Comparison of ENCODE assay signal across 32 cellular contexts in the genomic region with DNA sequence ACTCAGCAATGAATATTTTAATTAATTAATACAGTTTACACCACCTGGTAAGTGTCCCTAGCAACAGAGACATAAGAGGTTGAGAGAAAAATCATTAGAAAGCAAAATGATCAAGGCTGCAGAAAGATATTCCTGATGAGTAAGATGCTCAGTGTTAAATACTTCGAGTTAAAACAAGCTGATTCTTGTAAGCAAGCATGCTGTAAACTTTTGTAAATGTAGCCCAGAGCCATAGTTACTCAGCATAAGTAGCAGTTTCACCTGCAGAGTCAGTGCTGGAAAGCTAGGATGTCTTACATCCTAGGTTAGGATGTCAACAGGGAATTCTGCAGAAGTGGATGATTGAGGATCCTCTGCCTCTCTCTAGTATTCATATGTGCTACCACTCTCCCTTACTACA. TPM values are rescaled to one million over a fixed set of nuclear protein-coding genes. Genes with fewer than 3 reads are reported as not detected.
"Had no signal": no experiment of that assay in that cellular context is flagged by ENCODE, and none has a peak within 500 bp of the region (broad histone marks: within the 10 kb centered on the region; RNA-seq: fewer than 3 reads in every experiment).

No MANE protein-coding gene starts in this region.

- H3K27ac ChIP-seq: coronary artery, esophagus muscularis mucosa, prostate gland, right atrium auricular region, suprapubic skin, transverse colon, upper lobe of right lung, uterus had no signal

- ATAC-seq: left lobe of liver; mucosa of descending colon; natural killer cell treated with Interleukin-12 subunit alpha and Interleukin-12 subunit beta and Interleukin-15 and Interleukin-18, amount 100 ng/mL, for 72 hours; sciatic nerve; stimulated activated naive CD8-positive, alpha-beta T cell treated with anti-CD3 and anti-CD28 coated beads, Interleukin-15, amount 100 ng/mL, for 72 hours; upper lobe of right lung had no signal

- H3K4me3 ChIP-seq: coronary artery, esophagus muscularis mucosa, lung, mucosa of descending colon, prostate gland, right atrium auricular region, smooth muscle cell, suprapubic skin, transverse colon, upper lobe of right lung, uterus had no signal

- H3K4me1 ChIP-seq: esophagus muscularis mucosa, prostate gland, right atrium auricular region, suprapubic skin, transverse colon, upper lobe of right lung, uterus had no signal

- H3K27me3 ChIP-seq: esophagus muscularis mucosa, right atrium auricular region, transverse colon, upper lobe of right lung, uterus had no signal

- FAIRE-seq: endometrium, kidney had no signal

- DNase-seq: dermis blood vessel endothelial cell; effector memory CD4-positive, alpha-beta T cell; foreskin melanocyte; hypothalamus; immature natural killer cell; kidney; mesenchymal stem cell; mucosa of descending colon; naive B cell; stimulated activated CD4-positive, alpha-beta T cell treated with anti-CD3 and anti-CD28 coated beads, Interleukin-12 subunit alpha, Interleukin-12 subunit beta, amount 100 ng/mL, for 4 hours; stimulated activated CD4-positive, alpha-beta T cell treated with anti-CD3 and anti-CD28 coated beads, Interleukin-1b, Interleukin-23, amount 100 ng/mL, for 48 hours; stimulated activated CD4-positive, alpha-beta T cell treated with anti-CD3 and anti-CD28 coated beads, Interleukin-4, amount 100 ng/mL, for 1 hour; stimulated activated CD8-positive, alpha-beta memory T cell treated with anti-CD3 and anti-CD28 coated beads, Interleukin-4, amount 100 ng/mL, for 48 hours; stimulated activated naive CD4-positive, alpha-beta T cell; stimulated activated naive CD8-positive, alpha-beta T cell treated with anti-CD3 and anti-CD28 coated beads, Interleukin-15, amount 100 ng/mL, for 72 hours; transverse colon; upper lobe of right lung; uterus had no signal

- H3K36me3 ChIP-seq: esophagus muscularis mucosa, prostate gland, right atrium auricular region, suprapubic skin, transverse colon, upper lobe of right lung, uterus had no signal

- H3K9me3 ChIP-seq: esophagus muscularis mucosa, mucosa of descending colon, prostate gland, right atrium auricular region, suprapubic skin, transverse colon, upper lobe of right lung, uterus had no signal

RNA-seq across cellular contexts. Expression of gene PRKACG, which starts 4.2 kb away (rescaled TPM):
- polyA plus RNA-seq: fibroblast of lung, immature natural killer cell, liver, lung, smooth muscle cell, thymus had no signal
